18 cellular contexts compared by ENCODE assay signal in the genomic region with DNA sequence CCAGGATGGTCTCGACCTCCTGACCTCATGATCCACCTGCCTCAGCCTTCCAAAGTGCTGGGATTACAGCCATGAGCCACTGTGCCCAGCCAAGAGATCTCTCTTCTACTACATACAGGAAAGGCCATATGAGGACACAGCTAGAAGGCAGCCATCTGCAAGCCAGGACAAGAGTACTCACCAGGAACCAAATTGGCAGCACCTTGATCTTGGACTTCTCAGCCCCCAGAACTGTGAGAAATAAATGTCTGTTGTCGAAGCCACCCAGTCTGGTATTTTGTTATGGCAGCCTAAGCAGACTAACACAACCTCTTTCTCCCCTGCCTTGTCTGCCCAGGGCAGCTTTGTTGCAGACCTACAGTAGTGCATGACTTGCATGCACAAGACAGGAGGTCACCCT.
"Had no signal": no experiment of that assay in that cellular context is flagged by ENCODE, and none has a peak within 500 bp of the region (broad histone marks: within the 10 kb centered on the region; RNA-seq: fewer than 3 reads in every experiment).

No MANE protein-coding gene starts in this region.

- H3K4me3 Mint-ChIP-seq: activated CD8-positive, alpha-beta T cell treated with anti-CD3 and anti-CD28 coated beads for 36 hours; activated naive CD8-positive, alpha-beta T cell treated with anti-CD3 and anti-CD28 coated beads, Interleukin-2, amount 50 U/mL, for 24 hours; T-helper 2 cell treated with Interferon-gamma antibody and Interleukin-4, amounts not matched to agents 5 μg/mL and 100 μg/mL, for 36 hours had no signal

- H3K27me3 ChIP-seq: tibial nerve, vagina had no signal

- ATAC-seq: activated CD8-positive, alpha-beta T cell treated with anti-CD3 and anti-CD28 coated beads for 36 hours; activated naive CD8-positive, alpha-beta T cell treated with anti-CD3 and anti-CD28 coated beads, Interleukin-2, amount 50 U/mL, for 24 hours had no signal

- H3K27ac Mint-ChIP-seq: activated CD8-positive, alpha-beta T cell treated with anti-CD3 and anti-CD28 coated beads for 36 hours; activated naive CD8-positive, alpha-beta T cell treated with anti-CD3 and anti-CD28 coated beads, Interleukin-2, amount 50 U/mL, for 24 hours; activated T-helper 2 cell treated with anti-CD3 and anti-CD28 coated beads, Interferon-gamma antibody, Interleukin-2, Interleukin-4, amounts not matched to agents 10 μg/mL and 5 μg/mL and 100 μg/mL, durations not matched to agents 14 hours and 24 hours and 36 hours; T-helper 2 cell treated with Interferon-gamma antibody and Interleukin-4, amounts not matched to agents 5 μg/mL and 100 μg/mL, for 36 hours had no signal

- H3K36me3 ChIP-seq: tibial nerve, vagina had no signal

- DNase-seq: activated CD4-positive, alpha-beta T cell treated with anti-CD3 and anti-CD28 coated beads for 48 hours; activated CD8-positive, alpha-beta T cell treated with anti-CD3 and anti-CD28 coated beads for 36 hours; activated naive CD4-positive, alpha-beta T cell treated with Interleukin-2 at 50 U/mL for 16 hours; activated naive CD8-positive, alpha-beta T cell treated with anti-CD3 and anti-CD28 coated beads, Interleukin-2, amount 50 U/mL, for 24 hours; activated T-cell treated with anti-CD3 and anti-CD28 coated beads, Interleukin-2, amount 50 U/mL, for 1 hour; aorta; cerebellar nuclear complex; foreskin fibroblast; hippocampal formation; midbrain; stimulated activated CD4-positive, alpha-beta T cell treated with anti-CD3 and anti-CD28 coated beads, Interleukin-2, amount 100 ng/mL, for 24 hours; stimulated activated naive CD4-positive, alpha-beta T cell treated with Interleukin-2 at 50 U/mL for 16 hours had no signal

- H3K27ac ChIP-seq: epithelial cell of prostate, vagina had no signal

- H3K4me3 ChIP-seq: lung, tibial nerve, vagina had no signal

- H3K4me1 Mint-ChIP-seq: activated naive CD8-positive, alpha-beta T cell treated with anti-CD3 and anti-CD28 coated beads, Interleukin-2, amount 50 U/mL, for 24 hours had no signal

- H3K9me3 ChIP-seq: tibial nerve, vagina had no signal

- H3K27me3 Mint-ChIP-seq: activated CD8-positive, alpha-beta T cell treated with anti-CD3 and anti-CD28 coated beads for 36 hours had no signal
